Comparison of ENCODE assay signal across 8 cellular contexts in genomic region chr9:20683351-20684034, GRCh38. TPM values are rescaled to one million over a fixed set of nuclear protein-coding genes. Genes with fewer than 3 reads are reported as not detected.
DNase-seq lines count a peak whose midpoint lies in the region; ATAC-seq and TF ChIP-seq lines count a peak whose summit lies in the region.

No MANE protein-coding gene starts in this region.

- H3K4me1 ChIP-seq in neural progenitor cell = peaks cover 24% of the 10 kb centered on the region
- peaks cover 0 to 36% (median 4%) of the 10 kb centered on the region in 4 donors for H3K4me1 ChIP-seq in tibial nerve

- H3K9me3 Mint-ChIP-seq in neural progenitor cell = no peaks in the 10 kb centered on the region

- peak overlapping the region; percentile 86 for H3K4me3 Mint-ChIP-seq in neural progenitor cell

- H3K4me2 ChIP-seq in neural progenitor cell = peak overlapping the region; percentile 95

- WGBS in tibial nerve, 2 donors = 1% methylated on average over 24 to 26 of the region's 27 CpGs

- TF ChIP-seq CTCF in GM10266 (IDR thresholded peaks at IDR 0.05; ENCODE audit: control insufficient read depth, insufficient read depth, low read depth, missing control alignments) (no peak), fibroblast of mammary gland (conservative IDR thresholded peaks at IDR 0.05; ENCODE audit: control insufficient read depth, insufficient read depth, low read depth, low read length) (no peak), neural progenitor cell (IDR thresholded peaks at IDR 0.05) (no peak), tibial nerve (IDR thresholded peaks at IDR 0.05) (no peak)

- H3K9me3 ChIP-seq in neural progenitor cell (ENCODE audit: low read depth) (no peaks in the 10 kb centered on the region), tibial nerve (no peaks in the 10 kb centered on the region)

- H3K4me1 Mint-ChIP-seq in neural progenitor cell = peaks cover 24% of the 10 kb centered on the region

- H3K36me3 ChIP-seq in neural progenitor cell = no peaks in the 10 kb centered on the region
- no peaks in the 10 kb centered on the region for H3K36me3 ChIP-seq in tibial nerve

- H3K4me3 ChIP-seq in fibroblast of mammary gland (ENCODE audit: control insufficient read depth, low read depth, low read length) = peak overlapping the region; percentile 77
- H3K4me3 ChIP-seq in neural progenitor cell = peak overlapping the region; percentile 73
- H3K4me3 ChIP-seq in tibial nerve = peak overlapping the region; percentile 70 to 96 (median 90)

- DNase-seq in GM10266 (ENCODE audit: extremely low spot score) (peak; percentile 44), NCI-H748 treated with DMSO at 0.1 percent for 48 hours (lab: John Stamatoyannopoulos, UW) (peak; percentile 56), fibroblast of mammary gland (ENCODE audit: low read depth) (peak; percentile 79), neural progenitor cell (ENCODE audit: low spot score) (peak; percentile 27), tibial nerve (ENCODE audit: low spot score in 2 of 2) (peak; percentile 50 to 76)
- peak; percentile 48 to 54 for DNase-seq in activated T-cell treated with anti-CD3 and anti-CD28 coated beads, Interleukin-2, amount 50 U/mL, for 48 hours

- H3F3A ChIP-seq in neural progenitor cell (ENCODE audit: low read depth) = peaks cover 23% of the 10 kb centered on the region

- peak; percentile 12 for ATAC-seq in HG02678 (IDR thresholded peaks at IDR 0.05; ENCODE audit: unreplicated experiment)
- ATAC-seq in HG02798 (IDR thresholded peaks at IDR 0.05; ENCODE audit: poor library complexity, unreplicated experiment) = no peak

- H3K27ac ChIP-seq in neural progenitor cell (no peak overlapping the region), tibial nerve (peak overlapping the region; percentile 77 to 89 (median 84))

- no peak overlapping the region for H3K27ac Mint-ChIP-seq in neural progenitor cell

- peaks cover 53% of the 10 kb centered on the region for H3K79me2 ChIP-seq in neural progenitor cell (ENCODE audit: low read depth)

- TF ChIP-seq POLR2A in tibial nerve (IDR thresholded peaks at IDR 0.05) = no peak

- H2AFZ ChIP-seq in neural progenitor cell (replicated peaks) = peak overlapping the region; percentile 14

- peaks cover 7% of the 10 kb centered on the region for H3K36me3 Mint-ChIP-seq in neural progenitor cell

- peaks cover 49% of the 10 kb centered on the region for H4K20me1 ChIP-seq in neural progenitor cell (ENCODE audit: low read depth)

- TF ChIP-seq EP300 in tibial nerve (IDR thresholded peaks at IDR 0.05) = peak; percentile 18 to 51

- H3K27me3 ChIP-seq in neural progenitor cell = no peaks in the 10 kb centered on the region
- no peaks in the 10 kb centered on the region for H3K27me3 ChIP-seq in tibial nerve

- H3K27me3 Mint-ChIP-seq in neural progenitor cell (ENCODE audit: insufficient read depth, low read depth) = no peaks in the 10 kb centered on the region

- H3K9ac ChIP-seq in neural progenitor cell = no peak overlapping the region

RNA-seq across cellular contexts. Expression of gene FOCAD, which starts 0.6 kb away (rescaled TPM):
- total RNA-seq in neural progenitor cell (ENCODE audit: low replicate concordance) (92.9 and 146 TPM in 2 replicates), tibial nerve (10 to 100 TPM; 15.7 to 39.9 (median 25.4) TPM)

Comparison
In these comparisons a context has a peak if more than half of its experiments do, and no peak if none do; other contexts are left out.
1. DNase-seq: peak in every context shown above with its lines; median percentile 79 in fibroblast of mammary gland; 63 in tibial nerve; 56 in NCI-H748 treated with DMSO at 0.1 percent for 48 hours; 51 in activated T-cell treated with anti-CD3 and anti-CD28 coated beads, Interleukin-2, amount 50 U/mL, for 48 hours; 44 in GM10266; 27 in neural progenitor cell.